23 cellular contexts compared by ENCODE assay signal in the genomic region with DNA sequence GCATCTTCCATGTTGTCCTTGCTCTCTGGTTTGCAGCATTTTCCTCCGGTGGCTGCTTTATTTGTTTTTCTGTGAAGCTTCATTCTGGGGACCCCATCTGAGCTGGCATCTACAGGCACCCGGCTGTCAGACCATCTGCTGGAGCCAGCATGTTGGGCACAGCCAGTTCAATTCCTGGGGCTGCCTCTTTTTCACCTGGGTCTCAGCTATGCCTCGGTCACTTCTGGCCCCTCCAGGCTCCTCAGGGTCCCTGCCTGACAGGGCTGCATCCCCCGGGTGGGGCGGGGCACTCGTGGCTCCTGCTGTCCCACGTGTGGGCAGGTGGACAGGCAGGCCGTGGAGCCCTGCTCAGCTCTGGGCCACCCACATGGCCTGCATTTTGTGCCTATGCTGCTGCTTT. TPM values are rescaled to one million over a fixed set of nuclear protein-coding genes. Genes with fewer than 3 reads are reported as not detected.
DNase-seq lines count a peak whose midpoint lies in the region; ATAC-seq and TF ChIP-seq lines count a peak whose summit lies in the region.
"Had no signal": no experiment of that assay in that cellular context is flagged by ENCODE, and none has a peak within 500 bp of the region (broad histone marks: within the 10 kb centered on the region; RNA-seq: fewer than 3 reads in every experiment).

No MANE protein-coding gene starts in this region.

- no peaks in the 10 kb centered on the region for H3K27me3 Mint-ChIP-seq in osteocyte (ENCODE audit: unreplicated experiment)
- H3K27me3 Mint-ChIP-seq: CD4-positive, alpha-beta T cell had no signal

- ATAC-seq in heart right ventricle: no peak
- ATAC-seq in GM19351 (IDR thresholded peaks at IDR 0.05; ENCODE audit: unreplicated experiment): no peak

- H3K9me3 ChIP-seq in heart right ventricle: no peaks in the 10 kb centered on the region
- H3K9me3 ChIP-seq: BLaER1, Peyer's patch had no signal

- no peaks in the 10 kb centered on the region for H3K4me1 Mint-ChIP-seq in osteocyte (ENCODE audit: unreplicated experiment)

- DNase-seq in cardiac septum (ENCODE audit: low spot score) (peak; percentile 72), heart right ventricle (no peak), GM13976 (ENCODE audit: low spot score) (peak; percentile 12), coronary artery (ENCODE audit: low spot score) (peak; percentile 41), osteocyte (ENCODE audit: extremely low spot score, unreplicated experiment) (peak; percentile 68), Kasumi-1 (lab: John Stamatoyannopoulos, UW) (no peak)
- DNase-seq: CD4-positive, alpha-beta T cell; COR-L47; DMS 273 treated with DMSO at 0.1 percent for 48 hours; DMS79 treated with DMSO at 0.1 percent for 48 hours; Karpas-422; NCI-H1694; NCI-H2081; NCI-H2171 treated with DMSO at 0.1 percent for 48 hours; NCI-H446; NCI-H526 had no signal

- peaks cover 0 to 17% (median 0%) of the 10 kb centered on the region in 7 donors for H3K27me3 ChIP-seq in heart right ventricle
- H3K27me3 ChIP-seq: BLaER1, Peyer's patch had no signal

- H3K4me3 Mint-ChIP-seq in osteocyte (ENCODE audit: unreplicated experiment): no peak overlapping the region
- H3K4me3 Mint-ChIP-seq: CD4-positive, alpha-beta T cell had no signal

- H3K36me3 ChIP-seq in heart right ventricle: no peaks in the 10 kb centered on the region
- H3K36me3 ChIP-seq: BLaER1, Peyer's patch had no signal

- no peaks in the 10 kb centered on the region for H3K4me1 ChIP-seq in heart right ventricle
- H3K4me1 ChIP-seq: BLaER1, Peyer's patch had no signal

- intact Hi-C loops in cardiac septum (cut with DNase I): no loop called here
- intact Hi-C loops in heart right ventricle (cut with DNase I): no loop called here

- in situ Hi-C loops in GM13976 (cut with MboI; ENCODE audit: low sequenced_read_pairs, unreplicated experiment): no loop called here

- TF ChIP-seq CTCF in heart right ventricle (IDR thresholded peaks at IDR 0.05): no peak
- TF ChIP-seq CTCF in GM13976 (IDR thresholded peaks at IDR 0.05; ENCODE audit: borderline replicate concordance, control extremely low read depth, extremely low read depth, insufficient read depth, missing control alignments): no peak
- no peak for TF ChIP-seq CTCF in coronary artery (IDR thresholded peaks at IDR 0.05)
- no peak for TF ChIP-seq CTCF in osteocyte (IDR thresholded peaks at IDR 0.05)

- H3K4me3 ChIP-seq in heart right ventricle: no peak overlapping the region
- H3K4me3 ChIP-seq in coronary artery: no peak overlapping the region
- H3K4me3 ChIP-seq: BLaER1, Peyer's patch had no signal

- peaks cover 9% of the 10 kb centered on the region for H3K9me3 Mint-ChIP-seq in osteocyte (ENCODE audit: unreplicated experiment)
- H3K9me3 Mint-ChIP-seq: CD4-positive, alpha-beta T cell had no signal

- H3K36me3 Mint-ChIP-seq in osteocyte (ENCODE audit: unreplicated experiment): peaks cover 2% of the 10 kb centered on the region

- H3K27ac Mint-ChIP-seq in osteocyte (ENCODE audit: unreplicated experiment): no peak overlapping the region
- H3K27ac Mint-ChIP-seq: CD4-positive, alpha-beta T cell had no signal

- H3K27ac ChIP-seq in heart right ventricle (no peak overlapping the region), coronary artery (no peak overlapping the region)
- H3K27ac ChIP-seq: BLaER1, Peyer's patch had no signal

- 77% methylated on average over 8 of the region's 8 CpGs for WGBS in heart right ventricle, 2 donors

RNA-seq across cellular contexts. Expression of gene SCART1, which starts 8.1 kb away (rescaled TPM):
- total RNA-seq in cardiac septum: 1.0 TPM
- total RNA-seq in heart right ventricle: 1 to 10 TPM in 1 of 10 donors, under 1 TPM in 9; 0.15 to 1.5 (median 0.58) TPM
- polyA plus RNA-seq in heart right ventricle: under 1 TPM; 0.17 to 0.66 TPM
- total RNA-seq in osteocyte: 3.2 and 4.8 TPM in 2 replicates

RNA-seq across cellular contexts. Expression of gene SPRN, which starts 37.4 kb away (rescaled TPM):
- total RNA-seq in cardiac septum (not detected), heart right ventricle (under 1 TPM in 1 of 10 donors, not detected in 9; 0.09 TPM), osteocyte (2.2 and 2.7 TPM in 2 replicates)
- under 1 TPM; 0.07 to 0.22 TPM for polyA plus RNA-seq in heart right ventricle
- total RNA-seq: CD4-positive, alpha-beta T cell; H4; MCF 10A; OCI-LY7; SK-MEL-5 had no signal

Comparison
In these comparisons a context has a peak if more than half of its experiments do, and no peak if none do; other contexts are left out.
1. DNase-seq: peak in cardiac septum (single experiment), GM13976 (single experiment), coronary artery (single experiment) and osteocyte (single experiment); none in heart right ventricle (0 of 2) and Kasumi-1 (0 of 2).